ENCODE assay signal across 11 cellular contexts in the genomic region with DNA sequence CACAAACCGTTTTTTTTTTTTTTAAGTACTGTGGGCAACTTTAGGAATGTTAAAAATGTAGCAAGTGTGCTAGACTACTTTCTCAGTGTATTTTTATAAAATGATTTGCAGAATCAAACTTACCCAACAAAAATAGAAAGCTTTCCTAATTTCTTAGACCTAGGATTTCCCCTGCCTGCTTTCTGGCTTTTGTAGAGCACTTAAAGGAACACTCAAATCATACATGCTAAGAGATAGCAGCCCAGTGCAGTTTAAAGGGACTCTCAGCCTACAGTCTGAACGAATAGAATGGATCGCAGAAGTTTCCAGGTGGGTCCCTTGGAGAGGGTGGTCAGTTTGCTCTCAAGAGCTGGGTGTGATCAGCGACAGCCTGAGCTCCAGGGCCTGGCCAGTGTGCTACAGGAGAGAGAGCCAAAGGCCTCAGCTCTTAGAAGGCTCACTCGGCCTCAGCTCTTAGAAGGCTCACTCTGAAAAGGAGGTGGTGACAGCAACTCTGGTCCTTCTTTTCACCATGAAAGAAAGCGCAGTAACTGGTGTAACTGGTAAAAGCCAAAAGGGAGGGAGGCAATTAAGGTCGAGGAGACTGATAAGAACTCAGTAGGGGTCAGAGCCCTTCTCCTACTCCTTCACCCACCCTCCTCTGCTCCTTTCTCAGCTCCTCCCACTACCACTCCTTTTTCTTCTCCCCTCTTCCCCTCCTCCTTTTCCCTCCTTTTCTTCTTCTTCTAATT.
DNase-seq lines count a peak whose midpoint lies in the region; ATAC-seq, FAIRE-seq and TF ChIP-seq lines count a peak whose summit lies in the region.
"Had no signal": no experiment of that assay in that cellular context is flagged by ENCODE, and none has a peak within 500 bp of the region (broad histone marks: within the 10 kb centered on the region; RNA-seq: fewer than 3 reads in every experiment).

No MANE protein-coding gene starts in this region.

- FAIRE-seq in RCC 7860 (lab: Jason Lieb, UNC) = no peak

- H3K27me3 ChIP-seq in ascending aorta (no peaks in the 10 kb centered on the region), thoracic aorta (replicated peaks; ENCODE audit: insufficient read depth) (no peaks in the 10 kb centered on the region)

- intact Hi-C loops in ascending aorta (cut with DNase I) = no loop called here

- no peaks in the 10 kb centered on the region for H3K4me1 ChIP-seq in ascending aorta
- H3K4me1 ChIP-seq in thoracic aorta (ENCODE audit: control insufficient read depth in 1 of 2, low read depth in 2 of 2) = peaks cover 3 to 13% of the 10 kb centered on the region in 2 donors
- H3K4me1 ChIP-seq: prostate gland had no signal

- H3K27ac ChIP-seq in ascending aorta (peak overlapping the region; percentile 44 to 64), thoracic aorta (peak overlapping the region; percentile 60 to 67)
- H3K27ac ChIP-seq: 22Rv1, prostate gland had no signal

- H3K9me3 ChIP-seq in ascending aorta (no peaks in the 10 kb centered on the region), thoracic aorta (no peaks in the 10 kb centered on the region)
- H3K9me3 ChIP-seq: prostate gland had no signal

- peak; percentile 12 for DNase-seq in NCI-H146 (lab: John Stamatoyannopoulos, UW)
- no peak for DNase-seq in NCI-H146 treated with DMSO at 0.1 percent for 48 hours (lab: John Stamatoyannopoulos, UW; ENCODE audit: unreplicated experiment)
- no peak for DNase-seq in ascending aorta (ENCODE audit: low spot score in 2 of 2)
- peak; percentile 27 for DNase-seq in iPS-NIHi11 (ENCODE audit: low spot score)
- no peak for DNase-seq in thoracic aorta (ENCODE audit: low spot score)
- no peak for DNase-seq in RCC 7860 (ENCODE audit: low spot score)
- no peak for DNase-seq in DMS 273 (lab: John Stamatoyannopoulos, UW; ENCODE audit: unreplicated experiment)
- DNase-seq: T-cell had no signal

- H3K36me3 ChIP-seq in ascending aorta (no peaks in the 10 kb centered on the region), thoracic aorta (no peaks in the 10 kb centered on the region)
- H3K36me3 ChIP-seq: prostate gland had no signal

- ATAC-seq in thoracic aorta (ENCODE audit: insufficient number of reproducible peaks, low FRiP score, low read depth) (no peak), HG03469 (IDR thresholded peaks at IDR 0.05; ENCODE audit: unreplicated experiment) (no peak)
- ATAC-seq: T-cell had no signal

- TF ChIP-seq CTCF in ascending aorta (IDR thresholded peaks at IDR 0.05) (no peak), thoracic aorta (IDR thresholded peaks at IDR 0.05) (no peak)

- H3K4me3 ChIP-seq in ascending aorta (peak overlapping the region in 1 of 2 donors; percentile 15), thoracic aorta (peak overlapping the region; percentile 45)
- H3K4me3 ChIP-seq: prostate gland had no signal

Comparison
In these comparisons a context has a peak if more than half of its experiments do, and no peak if none do; other contexts are left out.
1. DNase-seq: peak in NCI-H146 (single experiment) and iPS-NIHi11 (single experiment); none in NCI-H146 treated with DMSO at 0.1 percent for 48 hours (single experiment), ascending aorta (0 of 2), thoracic aorta (single experiment), RCC 7860 (single experiment) and DMS 273 (single experiment).